Comparison of ENCODE assay signal across 1 cellular context in genomic region chr7:136114966-136115762, GRCh38.
TF ChIP-seq lines count a peak whose summit lies in the region.

No MANE protein-coding gene starts in this region.

TF ChIP-seq in K562, 482 proteins besides CTCF, POLR2A, EP300 and RAD21 (continued from another document and continues in another):
- TF ChIP-seq ZZZ3 (IDR thresholded peaks at IDR 0.05): no peak
- no peak for TF ChIP-seq ZMIZ1 (IDR thresholded peaks at IDR 0.05; ENCODE audit: low read depth in 2 of 2, low read length in 2 of 2)
- TF ChIP-seq ZNF316 (IDR thresholded peaks at IDR 0.05): peak; percentile 90
- no peak for TF ChIP-seq U2AF1 (optimal IDR thresholded peaks at IDR 0.05; ENCODE audit: low read depth, low read length)
- no peak for TF ChIP-seq ZNF79 (CRISPR knock-in tag; IDR thresholded peaks at IDR 0.05; ENCODE audit: low read depth)
- TF ChIP-seq MAZ (CRISPR knock-in tag; conservative IDR thresholded peaks at IDR 0.05 in 1 of 2, IDR thresholded peaks at IDR 0.05 in 1 of 2): peak in 1 of 2 experiments; percentile 24; a peak in 1 of 4 replicates
- TF ChIP-seq RREB1 (CRISPR knock-in tag; IDR thresholded peaks at IDR 0.05): no peak
- no peak for TF ChIP-seq EP400 (IDR thresholded peaks at IDR 0.05)
- TF ChIP-seq SMAD2 (IDR thresholded peaks at IDR 0.05; ENCODE audit: low read depth, low read length): no peak
- TF ChIP-seq ARNT (IDR thresholded peaks at IDR 0.05): no peak; a peak in 1 of 4 replicates
- TF ChIP-seq XRCC4 (IDR thresholded peaks at IDR 0.05; ENCODE audit: extremely low read depth, insufficient read depth, insufficient read length): no peak
- 0 out of 2 replicates have a peak, but pooled peaks have one; percentile 41 for TF ChIP-seq POLR2AphosphoS5 (IDR thresholded peaks at IDR 0.05; ENCODE audit: control insufficient read depth, insufficient read depth, low read depth, low read length)
- peak; percentile 72 for TF ChIP-seq KLF16 (IDR thresholded peaks at IDR 0.05)
- no peak for TF ChIP-seq SP1 (CRISPR knock-in tag; IDR thresholded peaks at IDR 0.05)
- TF ChIP-seq SMAD4 (CRISPR knock-in tag; conservative IDR thresholded peaks at IDR 0.05): 0 out of 2 replicates have a peak, but pooled peaks have one; percentile 47
- TF ChIP-seq SMARCC2 (IDR thresholded peaks at IDR 0.05; ENCODE audit: low read depth): no peak
- no peak for TF ChIP-seq BACH1 (tag; IDR thresholded peaks at IDR 0.05)
- TF ChIP-seq POLR2B (IDR thresholded peaks at IDR 0.05; ENCODE audit: low read depth, partially characterized antibody): no peak
- peak; percentile 91 for TF ChIP-seq TFAP4 (CRISPR knock-in tag; IDR thresholded peaks at IDR 0.05; ENCODE audit: borderline replicate concordance)
- TF ChIP-seq CEBPB (tag; IDR thresholded peaks at IDR 0.05): 0 out of 2 replicates have a peak, but pooled peaks have one; percentile 0
- no peak for TF ChIP-seq ETS1 (conservative IDR thresholded peaks at IDR 0.05; ENCODE audit: control insufficient read depth, low read depth, low read length)
- TF ChIP-seq ZNF274 (IDR thresholded peaks at IDR 0.05; ENCODE audit: borderline replicate concordance, low read depth, low read length): no peak
- peak; percentile 7 to 63; a peak in 2 of 4 replicates for TF ChIP-seq TRIM24 (IDR thresholded peaks at IDR 0.05)
- peak; percentile 82 for TF ChIP-seq CBFA2T3 (IDR thresholded peaks at IDR 0.05)
- no peak for TF ChIP-seq BRCA1 (IDR thresholded peaks at IDR 0.05)
- no peak for TF ChIP-seq BRCA1 (CRISPR knock-in tag; IDR thresholded peaks at IDR 0.05)
- TF ChIP-seq ZNF436 (CRISPR knock-in tag; IDR thresholded peaks at IDR 0.05): no peak
- TF ChIP-seq ZSCAN29 (IDR thresholded peaks at IDR 0.05): no peak
- TF ChIP-seq MAX (CRISPR knock-in tag; IDR thresholded peaks at IDR 0.05): no peak
- 0 out of 2 replicates have a peak, but pooled peaks have one; percentile 61 for TF ChIP-seq E2F1 (CRISPR knock-in tag; IDR thresholded peaks at IDR 0.05)
- TF ChIP-seq CHD1 (IDR thresholded peaks at IDR 0.05; ENCODE audit: low read length): no peak
- TF ChIP-seq TAL1 (IDR thresholded peaks at IDR 0.05): peak; percentile 50; the same call in 1 of the 2 replicates
- TF ChIP-seq CREB1 (IDR thresholded peaks at IDR 0.05): 0 out of 2 replicates have a peak, but pooled peaks have one; percentile 36
- TF ChIP-seq CREB1 (CRISPR knock-in tag; IDR thresholded peaks at IDR 0.05): no peak
- peak; percentile 61 for TF ChIP-seq NCOR1 (IDR thresholded peaks at IDR 0.05)
- TF ChIP-seq ZFP36 (IDR thresholded peaks at IDR 0.05; ENCODE audit: low read depth, low read length, partially characterized antibody): no peak
- peak; percentile 66 for TF ChIP-seq XRCC5 (IDR thresholded peaks at IDR 0.05; ENCODE audit: low read depth, low read length)
- no peak for TF ChIP-seq TAF9B (IDR thresholded peaks at IDR 0.05; ENCODE audit: partially characterized antibody)
- TF ChIP-seq ZBTB9 (CRISPR knock-in tag; IDR thresholded peaks at IDR 0.05): 0 out of 2 replicates have a peak, but pooled peaks have one; percentile 41
- TF ChIP-seq MITF (IDR thresholded peaks at IDR 0.05): no peak
- TF ChIP-seq SPI1 (IDR thresholded peaks at IDR 0.05; ENCODE audit: borderline replicate concordance, low read depth, low read length): peak; percentile 73; the same call in 1 of the 2 replicates
- TF ChIP-seq CCAR2 (IDR thresholded peaks at IDR 0.05; ENCODE audit: low read depth, low read length): no peak
- no peak for TF ChIP-seq SAFB (IDR thresholded peaks at IDR 0.05; ENCODE audit: borderline replicate concordance, low read depth, low read length)
- TF ChIP-seq CREM (IDR thresholded peaks at IDR 0.05; ENCODE audit: low read depth): peak; percentile 38; the same call in 1 of the 2 replicates
- no peak for TF ChIP-seq ZBTB49 (CRISPR knock-in tag; IDR thresholded peaks at IDR 0.05; ENCODE audit: borderline replicate concordance)
- TF ChIP-seq ETV6 (IDR thresholded peaks at IDR 0.05; ENCODE audit: borderline replicate concordance in 1 of 2, low read depth in 2 of 2, low read length in 1 of 2): no peak
- no peak for TF ChIP-seq ETV6 (CRISPR knock-in tag; IDR thresholded peaks at IDR 0.05; ENCODE audit: borderline replicate concordance)
- peak; percentile 54 for TF ChIP-seq TEAD4 (IDR thresholded peaks at IDR 0.05; ENCODE audit: low read length)
- TF ChIP-seq TEAD4 (CRISPR knock-in tag; IDR thresholded peaks at IDR 0.05; ENCODE audit: borderline replicate concordance): no peak
- TF ChIP-seq RBM39 (optimal IDR thresholded peaks at IDR 0.05; ENCODE audit: low read depth, low read length): peak; percentile 31
- peak; percentile 78 for TF ChIP-seq DACH1 (IDR thresholded peaks at IDR 0.05; ENCODE audit: partially characterized antibody)
- TF ChIP-seq TEAD1 (CRISPR knock-in tag; IDR thresholded peaks at IDR 0.05): no peak
- TF ChIP-seq CBX5 (IDR thresholded peaks at IDR 0.05; ENCODE audit: borderline replicate concordance, low read depth): peak; percentile 81; the same call in 1 of the 2 replicates
